In the genomic region with DNA sequence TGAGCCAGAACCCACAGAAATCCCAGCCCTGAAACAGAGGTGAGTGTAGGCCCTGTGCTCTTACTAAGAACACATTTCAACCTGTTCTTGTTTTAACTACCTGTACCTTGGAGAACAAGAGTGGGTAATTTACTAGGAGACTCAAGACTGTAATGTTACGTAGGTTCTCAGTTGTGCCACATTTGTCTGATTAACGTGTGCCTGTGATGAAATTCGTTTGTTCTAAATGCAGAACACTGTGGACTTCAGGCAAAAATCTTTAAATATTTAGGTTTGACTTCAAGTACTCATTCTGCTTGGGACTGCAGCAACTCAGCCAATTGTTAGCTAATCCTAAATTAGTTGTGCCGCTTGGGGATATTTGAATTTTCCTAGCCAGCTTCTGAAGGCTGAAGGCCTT, we compare ENCODE assay signal across 1 cellular context.
TF ChIP-seq lines count a peak whose summit lies in the region.

No MANE protein-coding gene starts in this region.

TF ChIP-seq in WTC11, 78 proteins besides CTCF, POLR2A, EP300 and RAD21 (continued from another document):
- TF ChIP-seq, protein P1, sequence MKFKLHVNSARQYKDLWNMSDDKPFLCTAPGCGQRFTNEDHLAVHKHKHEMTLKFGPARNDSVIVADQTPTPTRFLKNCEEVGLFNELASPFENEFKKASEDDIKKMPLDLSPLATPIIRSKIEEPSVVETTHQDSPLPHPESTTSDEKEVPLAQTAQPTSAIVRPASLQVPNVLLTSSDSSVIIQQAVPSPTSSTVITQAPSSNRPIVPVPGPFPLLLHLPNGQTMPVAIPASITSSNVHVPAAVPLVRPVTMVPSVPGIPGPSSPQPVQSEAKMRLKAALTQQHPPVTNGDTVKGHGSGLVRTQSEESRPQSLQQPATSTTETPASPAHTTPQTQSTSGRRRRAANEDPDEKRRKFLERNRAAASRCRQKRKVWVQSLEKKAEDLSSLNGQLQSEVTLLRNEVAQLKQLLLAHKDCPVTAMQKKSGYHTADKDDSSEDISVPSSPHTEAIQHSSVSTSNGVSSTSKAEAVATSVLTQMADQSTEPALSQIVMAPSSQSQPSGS (CRISPR knock-in tag; IDR thresholded peaks at IDR 0.05; ENCODE audit: borderline replicate concordance, low read depth), result no peak
- TF ChIP-seq E2F5 (CRISPR knock-in tag; IDR thresholded peaks at IDR 0.05) (no peak), ELF4 (CRISPR knock-in tag; IDR thresholded peaks at IDR 0.05; ENCODE audit: low read depth) (no peak)
- TF ChIP-seq, protein P2, sequence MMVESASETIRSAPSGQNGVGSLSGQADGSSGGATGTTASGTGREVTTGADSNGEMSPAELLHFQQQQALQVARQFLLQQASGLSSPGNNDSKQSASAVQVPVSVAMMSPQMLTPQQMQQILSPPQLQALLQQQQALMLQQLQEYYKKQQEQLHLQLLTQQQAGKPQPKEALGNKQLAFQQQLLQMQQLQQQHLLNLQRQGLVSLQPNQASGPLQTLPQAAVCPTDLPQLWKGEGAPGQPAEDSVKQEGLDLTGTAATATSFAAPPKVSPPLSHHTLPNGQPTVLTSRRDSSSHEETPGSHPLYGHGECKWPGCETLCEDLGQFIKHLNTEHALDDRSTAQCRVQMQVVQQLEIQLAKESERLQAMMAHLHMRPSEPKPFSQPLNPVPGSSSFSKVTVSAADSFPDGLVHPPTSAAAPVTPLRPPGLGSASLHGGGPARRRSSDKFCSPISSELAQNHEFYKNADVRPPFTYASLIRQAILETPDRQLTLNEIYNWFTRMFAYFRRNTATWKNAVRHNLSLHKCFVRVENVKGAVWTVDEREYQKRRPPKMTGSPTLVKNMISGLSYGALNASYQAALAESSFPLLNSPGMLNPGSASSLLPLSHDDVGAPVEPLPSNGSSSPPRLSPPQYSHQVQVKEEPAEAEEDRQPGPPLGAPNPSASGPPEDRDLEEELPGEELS (CRISPR knock-in tag; IDR thresholded peaks at IDR 0.05), result no peak
TF ChIP-seq in WTC11: peak in this region for 0.
